Comparison of ENCODE assay signal across 1 cellular context in genomic region chr5:139667001-139667729, GRCh38.
TF ChIP-seq lines count a peak whose summit lies in the region.

No MANE protein-coding gene starts in this region.

TF ChIP-seq in K562, 482 proteins besides CTCF, POLR2A, EP300 and RAD21 (continued from another document and continues in another):
- TF ChIP-seq PRDM10 (IDR thresholded peaks at IDR 0.05; ENCODE audit: partially characterized antibody) (no peak), ESRRA (IDR thresholded peaks at IDR 0.05; ENCODE audit: borderline replicate concordance, low read depth) (peak; percentile 95), ZFP36 (IDR thresholded peaks at IDR 0.05; ENCODE audit: low read depth, low read length, partially characterized antibody) (peak; percentile 95), ZBTB34 (CRISPR knock-in tag; IDR thresholded peaks at IDR 0.05) (no peak), FOXK2 (conservative IDR thresholded peaks at IDR 0.05 in 1 of 2, IDR thresholded peaks at IDR 0.05 in 1 of 2; ENCODE audit: low read depth in 2 of 2) (no peak), CBX1 (IDR thresholded peaks at IDR 0.05; ENCODE audit: low read depth) (0 out of 2 replicates have a peak, but pooled peaks have one; percentile 63), TCF7L2 (IDR thresholded peaks at IDR 0.05; ENCODE audit: low read depth, low read length) (no peak), ZNF695 (CRISPR knock-in tag; IDR thresholded peaks at IDR 0.05) (no peak), KLF13 (tag; IDR thresholded peaks at IDR 0.05; ENCODE audit: borderline replicate concordance, low read depth) (no peak), SRSF7 (optimal IDR thresholded peaks at IDR 0.05; ENCODE audit: low read depth, low read length) (no peak), NR4A1 (CRISPR knock-in tag; IDR thresholded peaks at IDR 0.05) (no peak), NR4A1 (tag; IDR thresholded peaks at IDR 0.05) (no peak), ZKSCAN1 (IDR thresholded peaks at IDR 0.05; ENCODE audit: low read depth, low read length) (no peak), U2AF2 (optimal IDR thresholded peaks at IDR 0.05; ENCODE audit: low read depth, low read length) (no peak), YY1 (IDR thresholded peaks at IDR 0.05; ENCODE audit: borderline replicate concordance in 1 of 3, control insufficient read depth in 1 of 3, extremely low read depth in 1 of 3, insufficient read depth in 3 of 3, insufficient read length in 1 of 3, insufficient replicate concordance in 2 of 3, low read depth in 1 of 3, low read length in 2 of 3) (no peak), TRIM28 (IDR thresholded peaks at IDR 0.05) (no peak), ZFX (CRISPR knock-in tag; IDR thresholded peaks at IDR 0.05) (no peak), NFIX (CRISPR knock-in tag; IDR thresholded peaks at IDR 0.05; ENCODE audit: low read depth) (no peak), ZNF146 (CRISPR knock-in tag; IDR thresholded peaks at IDR 0.05; ENCODE audit: unreplicated experiment) (no peak), ZNF436 (CRISPR knock-in tag; IDR thresholded peaks at IDR 0.05) (peak; percentile 82), SIN3A (IDR thresholded peaks at IDR 0.05; ENCODE audit: borderline replicate concordance in 2 of 2, control insufficient read depth in 1 of 2, low read depth in 2 of 2, low read length in 2 of 2) (no peak), RBFOX2 (IDR thresholded peaks at IDR 0.05; ENCODE audit: low read depth, low read length) (no peak), TRIM24 (IDR thresholded peaks at IDR 0.05) (no peak), ZNF444 (CRISPR knock-in tag; IDR thresholded peaks at IDR 0.05) (no peak), KLF16 (IDR thresholded peaks at IDR 0.05) (no peak), ZNF740 (CRISPR knock-in tag; IDR thresholded peaks at IDR 0.05) (0 out of 2 replicates have a peak, but pooled peaks have one; percentile 38), ZNF740 (tag; IDR thresholded peaks at IDR 0.05) (no peak), ZNF592 (IDR thresholded peaks at IDR 0.05) (no peak), AFF4 (CRISPR knock-in tag; IDR thresholded peaks at IDR 0.05) (0 out of 2 replicates have a peak, but pooled peaks have one; percentile 9), ADNP (tag; IDR thresholded peaks at IDR 0.05) (peak; percentile 69; the same call in 1 of the 2 replicates), KDM1A (IDR thresholded peaks at IDR 0.05) (peak in 1 of 2 experiments; percentile 43; a peak in 3 of 4 replicates), ZNF79 (CRISPR knock-in tag; IDR thresholded peaks at IDR 0.05; ENCODE audit: low read depth) (no peak), HMGN3 (IDR thresholded peaks at IDR 0.05; ENCODE audit: borderline replicate concordance, extremely low read depth, insufficient read length, low read depth, low read length) (no peak), ZC3H8 (IDR thresholded peaks at IDR 0.05) (no peak), BCOR (IDR thresholded peaks at IDR 0.05) (peak; percentile 34; the same call in 1 of the 2 replicates), CAMTA2 (CRISPR knock-in tag; conservative IDR thresholded peaks at IDR 0.05) (0 out of 2 replicates have a peak, but pooled peaks have one; percentile 13), HES1 (IDR thresholded peaks at IDR 0.05; ENCODE audit: low read depth) (no peak), NR2C1 (IDR thresholded peaks at IDR 0.05) (peak; percentile 32; the same call in 1 of the 2 replicates), NR2C1 (tag; IDR thresholded peaks at IDR 0.05) (no peak), NCOA1 (IDR thresholded peaks at IDR 0.05; ENCODE audit: low read depth) (no peak), IRF9 (tag; IDR thresholded peaks at IDR 0.05) (no peak), PKNOX1 (IDR thresholded peaks at IDR 0.05) (no peak), ATF2 (CRISPR knock-in tag; IDR thresholded peaks at IDR 0.05) (no peak), CXXC5 (CRISPR knock-in tag; IDR thresholded peaks at IDR 0.05) (no peak), POLR3G (IDR thresholded peaks at IDR 0.05; ENCODE audit: extremely low read depth, insufficient read length, insufficient replicate concordance) (no peak)
